Comparison of ENCODE assay signal across 8 cellular contexts in the genomic region with DNA sequence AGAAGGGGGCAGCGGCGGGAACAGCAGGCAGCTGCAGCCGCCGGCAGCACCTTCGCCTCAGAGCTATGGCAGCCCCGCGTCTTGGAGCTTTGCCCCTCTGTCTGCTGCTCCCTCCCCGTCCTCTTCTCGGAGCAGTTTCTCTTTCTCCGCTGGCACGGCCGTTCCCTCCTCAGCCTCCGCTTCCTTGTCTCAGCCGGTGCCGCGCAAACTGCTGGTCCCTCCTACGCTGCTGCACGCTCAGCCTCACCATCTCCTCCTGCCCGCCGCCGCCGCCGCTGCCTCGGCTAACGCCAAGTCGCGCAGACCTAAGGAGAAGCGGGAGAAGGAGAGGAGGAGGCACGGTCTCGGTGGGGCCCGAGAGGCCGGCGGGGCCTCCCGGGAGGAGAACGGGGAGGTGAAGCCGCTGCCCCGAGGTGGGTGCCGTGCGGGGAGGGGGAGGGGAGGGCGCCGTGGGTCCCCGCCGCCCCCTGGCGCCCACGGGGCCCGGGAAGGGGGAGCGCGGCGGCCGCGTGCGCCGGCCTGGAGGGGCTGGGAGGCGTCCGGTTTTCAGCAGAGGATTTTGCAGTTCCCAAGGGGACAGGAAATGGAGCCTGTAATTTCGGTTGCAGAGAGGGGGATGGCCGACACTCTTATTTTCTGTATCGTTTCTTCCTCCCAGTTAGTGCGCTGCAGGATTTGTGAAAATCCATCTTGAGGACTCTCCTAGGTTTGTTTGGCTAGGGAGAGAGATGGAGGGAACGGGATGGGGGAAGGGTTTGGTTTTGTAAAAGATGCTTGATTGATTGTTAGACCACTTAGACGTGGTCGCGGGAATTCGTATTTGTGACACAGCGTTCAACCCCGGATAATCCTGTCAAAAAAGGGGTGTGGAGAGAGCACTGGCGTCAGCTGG. TPM values are rescaled to one million over a fixed set of nuclear protein-coding genes. Genes with fewer than 3 reads are reported as not detected.
DNase-seq lines count a peak whose midpoint lies in the region; ATAC-seq and TF ChIP-seq lines count a peak whose summit lies in the region.

No MANE protein-coding gene starts in this region.

- ATAC-seq in GM18861 (IDR thresholded peaks at IDR 0.05; ENCODE audit: unreplicated experiment), result peak; percentile 3
- peak; percentile 9 for ATAC-seq in HG03103 (IDR thresholded peaks at IDR 0.05; ENCODE audit: low read depth, unreplicated experiment)
- ATAC-seq in lower lobe of right lung, result peak; percentile 69 to 72

- no peaks in the 10 kb centered on the region for H3K9me3 ChIP-seq in duodenal mucosa (ENCODE audit: control insufficient read depth in 1 of 2, low read length in 2 of 2)
- no peaks in the 10 kb centered on the region for H3K9me3 ChIP-seq in lower lobe of right lung

- DNase-seq in A172 (ENCODE audit: low spot score), result peak; percentile 61
- DNase-seq in NCI-H460 (ENCODE audit: extremely low read depth, low read depth), result peak; percentile 21
- DNase-seq in activated CD4-positive, alpha-beta T cell treated with anti-CD3 and anti-CD28 coated beads, Interleukin-2, amount 50 U/mL, for 1 hour, result peak; percentile 51
- DNase-seq in lower lobe of right lung, result peak; percentile 81
- peak; percentile 48 to 55 (median 52) for DNase-seq in stimulated activated CD4-positive, alpha-beta T cell treated with anti-CD3 and anti-CD28 coated beads, TNF-alpha, amount 100 ng/mL, for 4 hours (ENCODE audit: low read depth in 3 of 3)

- peak overlapping the region; percentile 98 to 99 for H3K9ac ChIP-seq in duodenal mucosa (ENCODE audit: low read depth in 1 of 2, low read length in 2 of 2)

- intact Hi-C loops in lower lobe of right lung (cut with DNase I), result no loop called here

- H3K4me1 ChIP-seq in duodenal mucosa (ENCODE audit: control insufficient read depth in 1 of 2, insufficient read depth in 2 of 2, low read length in 2 of 2) (peaks cover 22 to 26% of the 10 kb centered on the region in 2 donors), lower lobe of right lung (peaks cover 58% of the 10 kb centered on the region)

- no peaks in the 10 kb centered on the region for H3K36me3 ChIP-seq in duodenal mucosa (ENCODE audit: control insufficient read depth in 1 of 2, insufficient read depth in 2 of 2, low read length in 2 of 2)
- H3K36me3 ChIP-seq in lower lobe of right lung, result no peaks in the 10 kb centered on the region

- H3K27ac ChIP-seq in duodenal mucosa (ENCODE audit: low read depth, low read length) (peak overlapping the region; percentile 90), lower lobe of right lung (peak overlapping the region; percentile 97)

- peak overlapping the region; percentile 99 for H3K4me3 ChIP-seq in duodenal mucosa (ENCODE audit: low read depth in 1 of 2, low read length in 2 of 2)
- H3K4me3 ChIP-seq in lower lobe of right lung, result peak overlapping the region; percentile 98

- TF ChIP-seq CTCF in lower lobe of right lung (IDR thresholded peaks at IDR 0.05), result no peak

- no peaks in the 10 kb centered on the region for H3K27me3 ChIP-seq in duodenal mucosa (ENCODE audit: control insufficient read depth in 1 of 2, insufficient read depth in 2 of 2, low read length in 2 of 2)
- H3K27me3 ChIP-seq in lower lobe of right lung (ENCODE audit: low read depth), result no peaks in the 10 kb centered on the region

RNA-seq across cellular contexts. Expression of gene RSBN1L, which starts 0.6 kb away (rescaled TPM):
- 19.4 and 20.5 TPM in 2 replicates for total RNA-seq in A172 (2014; rRNA removed; shearing (Covaris generic))
- 10.0 and 12.7 TPM in 2 replicates for total RNA-seq in NCI-H460 (2014; rRNA removed; shearing (Covaris generic))
- polyA plus RNA-seq in NCI-H460 (2014; cell fraction: nucleus; rRNA removed), result 6.7 and 10.9 TPM in 2 replicates
- total RNA-seq in lower lobe of right lung, result 26.8 TPM

Comparison
In these comparisons a context has a peak if more than half of its experiments do, and no peak if none do; other contexts are left out.
1. Peak in every context shown above with its lines: DNase-seq, ATAC-seq, H3K4me3 ChIP-seq and H3K27ac ChIP-seq.
2. DNase-seq: peak in every context shown above with its lines; median percentile 81 in lower lobe of right lung; 61 in A172; 52 in stimulated activated CD4-positive, alpha-beta T cell treated with anti-CD3 and anti-CD28 coated beads, TNF-alpha, amount 100 ng/mL, for 4 hours; 51 in activated CD4-positive, alpha-beta T cell treated with anti-CD3 and anti-CD28 coated beads, Interleukin-2, amount 50 U/mL, for 1 hour; 21 in NCI-H460.
3. ATAC-seq: peak in every context shown above with its lines; median percentile 70 in lower lobe of right lung; 9 in HG03103; 3 in GM18861.